ENCODE assay signal across 1 cellular context in the genomic region with DNA sequence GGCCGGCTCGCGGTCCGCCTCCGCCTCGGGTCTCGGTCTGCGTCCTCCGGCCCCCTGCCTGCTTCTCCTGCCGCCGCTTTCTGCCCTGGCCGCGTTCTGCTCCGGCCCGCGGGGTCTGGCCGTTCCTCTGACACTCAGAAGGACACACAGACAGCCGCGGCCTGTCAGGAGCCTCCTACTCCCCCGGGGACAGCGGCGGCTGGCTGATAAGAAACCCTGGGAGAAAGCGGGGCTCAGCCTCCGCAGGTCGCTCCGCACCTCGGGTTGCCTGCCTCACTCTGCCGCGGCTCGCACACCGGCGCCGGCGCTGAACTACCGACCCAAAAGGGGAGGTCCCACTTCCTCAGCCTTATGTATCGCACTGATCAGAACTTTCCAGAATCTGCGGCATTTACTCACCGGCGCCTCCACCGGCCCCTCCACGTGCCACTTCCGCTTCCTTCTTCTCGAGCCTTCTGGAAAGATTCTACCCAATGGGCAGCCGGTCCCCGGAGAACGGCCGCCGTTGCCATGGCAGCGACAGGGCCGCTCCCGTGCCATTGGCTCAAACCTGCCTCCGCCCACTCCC.
A peak's percentile ranks its signal among the peaks of the same experiment; 100 is the strongest.
TF ChIP-seq lines count a peak whose summit lies in the region.

A gene (minus strand): TSS at position 322 of the 568 bp plus-strand sequence. CDS start 322 bp downstream, outside the sequence.

TF ChIP-seq in K562, 482 proteins besides CTCF, POLR2A, EP300 and RAD21 (continued from another document and continues in another):
- TF ChIP-seq, protein P1, sequence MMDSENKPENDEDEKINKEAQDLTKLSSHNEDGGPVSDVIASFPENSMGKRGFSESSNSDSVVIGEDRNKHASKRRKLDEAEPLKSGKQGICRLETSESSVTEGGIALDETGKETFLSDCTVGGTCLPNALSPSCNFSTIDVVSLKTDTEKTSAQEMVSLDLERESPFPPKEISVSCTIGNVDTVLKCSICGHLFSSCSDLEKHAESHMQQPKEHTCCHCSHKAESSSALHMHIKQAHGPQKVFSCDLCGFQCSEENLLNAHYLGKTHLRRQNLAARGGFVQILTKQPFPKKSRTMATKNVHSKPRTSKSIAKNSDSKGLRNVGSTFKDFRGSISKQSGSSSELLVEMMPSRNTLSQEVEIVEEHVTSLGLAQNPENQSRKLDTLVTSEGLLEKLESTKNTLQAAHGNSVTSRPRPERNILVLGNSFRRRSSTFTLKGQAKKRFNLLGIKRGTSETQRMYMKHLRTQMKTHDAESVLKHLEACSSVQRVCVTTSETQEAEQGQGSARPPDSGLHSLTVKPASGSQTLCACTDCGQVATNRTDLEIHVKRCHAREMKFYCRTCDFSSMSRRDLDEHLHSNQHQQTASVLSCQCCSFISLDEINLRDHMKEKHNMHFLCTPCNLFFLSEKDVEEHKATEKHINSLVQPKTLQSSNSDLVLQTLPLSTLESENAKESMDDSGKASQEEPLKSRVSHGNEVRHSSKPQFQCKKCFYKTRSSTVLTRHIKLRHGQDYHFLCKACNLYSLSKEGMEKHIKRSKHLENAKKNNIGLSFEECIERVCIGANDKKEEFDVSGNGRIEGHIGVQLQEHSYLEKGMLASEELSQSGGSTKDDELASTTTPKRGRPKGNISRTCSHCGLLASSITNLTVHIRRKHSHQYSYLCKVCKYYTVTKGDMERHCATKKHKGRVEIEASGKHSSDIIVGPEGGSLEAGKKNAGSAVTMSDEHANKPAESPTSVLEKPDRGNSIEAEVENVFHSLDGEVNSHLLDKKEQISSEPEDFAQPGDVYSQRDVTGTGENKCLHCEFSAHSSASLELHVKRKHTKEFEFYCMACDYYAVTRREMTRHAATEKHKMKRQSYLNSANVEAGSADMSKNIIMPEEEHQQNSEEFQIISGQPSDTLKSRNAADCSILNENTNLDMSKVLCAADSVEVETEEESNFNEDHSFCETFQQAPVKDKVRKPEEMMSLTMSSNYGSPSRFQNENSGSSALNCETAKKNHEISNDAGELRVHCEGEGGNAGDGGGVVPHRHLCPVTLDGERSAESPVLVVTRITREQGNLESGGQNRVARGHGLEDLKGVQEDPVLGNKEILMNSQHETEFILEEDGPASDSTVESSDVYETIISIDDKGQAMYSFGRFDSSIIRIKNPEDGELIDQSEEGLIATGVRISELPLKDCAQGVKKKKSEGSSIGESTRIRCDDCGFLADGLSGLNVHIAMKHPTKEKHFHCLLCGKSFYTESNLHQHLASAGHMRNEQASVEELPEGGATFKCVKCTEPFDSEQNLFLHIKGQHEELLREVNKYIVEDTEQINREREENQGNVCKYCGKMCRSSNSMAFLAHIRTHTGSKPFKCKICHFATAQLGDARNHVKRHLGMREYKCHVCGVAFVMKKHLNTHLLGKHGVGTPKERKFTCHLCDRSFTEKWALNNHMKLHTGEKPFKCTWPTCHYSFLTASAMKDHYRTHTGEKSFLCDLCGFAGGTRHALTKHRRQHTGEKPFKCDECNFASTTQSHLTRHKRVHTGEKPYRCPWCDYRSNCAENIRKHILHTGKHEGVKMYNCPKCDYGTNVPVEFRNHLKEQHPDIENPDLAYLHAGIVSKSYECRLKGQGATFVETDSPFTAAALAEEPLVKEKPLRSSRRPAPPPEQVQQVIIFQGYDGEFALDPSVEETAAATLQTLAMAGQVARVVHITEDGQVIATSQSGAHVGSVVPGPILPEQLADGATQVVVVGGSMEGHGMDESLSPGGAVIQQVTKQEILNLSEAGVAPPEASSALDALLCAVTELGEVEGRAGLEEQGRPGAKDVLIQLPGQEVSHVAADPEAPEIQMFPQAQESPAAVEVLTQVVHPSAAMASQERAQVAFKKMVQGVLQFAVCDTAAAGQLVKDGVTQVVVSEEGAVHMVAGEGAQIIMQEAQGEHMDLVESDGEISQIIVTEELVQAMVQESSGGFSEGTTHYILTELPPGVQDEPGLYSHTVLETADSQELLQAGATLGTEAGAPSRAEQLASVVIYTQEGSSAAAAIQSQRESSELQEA (IDR thresholded peaks at IDR 0.05; ENCODE audit: low read depth) = no peak
- TF ChIP-seq, protein P2, sequence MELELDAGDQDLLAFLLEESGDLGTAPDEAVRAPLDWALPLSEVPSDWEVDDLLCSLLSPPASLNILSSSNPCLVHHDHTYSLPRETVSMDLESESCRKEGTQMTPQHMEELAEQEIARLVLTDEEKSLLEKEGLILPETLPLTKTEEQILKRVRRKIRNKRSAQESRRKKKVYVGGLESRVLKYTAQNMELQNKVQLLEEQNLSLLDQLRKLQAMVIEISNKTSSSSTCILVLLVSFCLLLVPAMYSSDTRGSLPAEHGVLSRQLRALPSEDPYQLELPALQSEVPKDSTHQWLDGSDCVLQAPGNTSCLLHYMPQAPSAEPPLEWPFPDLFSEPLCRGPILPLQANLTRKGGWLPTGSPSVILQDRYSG (tag; conservative IDR thresholded peaks at IDR 0.05; ENCODE audit: low read depth) = no peak
- no peak for TF ChIP-seq SMARCA5 (IDR thresholded peaks at IDR 0.05)
- no peak for TF ChIP-seq NFXL1 (CRISPR knock-in tag; IDR thresholded peaks at IDR 0.05)
- TF ChIP-seq ZNF23 (CRISPR knock-in tag; IDR thresholded peaks at IDR 0.05) = no peak
- TF ChIP-seq, protein P3, sequence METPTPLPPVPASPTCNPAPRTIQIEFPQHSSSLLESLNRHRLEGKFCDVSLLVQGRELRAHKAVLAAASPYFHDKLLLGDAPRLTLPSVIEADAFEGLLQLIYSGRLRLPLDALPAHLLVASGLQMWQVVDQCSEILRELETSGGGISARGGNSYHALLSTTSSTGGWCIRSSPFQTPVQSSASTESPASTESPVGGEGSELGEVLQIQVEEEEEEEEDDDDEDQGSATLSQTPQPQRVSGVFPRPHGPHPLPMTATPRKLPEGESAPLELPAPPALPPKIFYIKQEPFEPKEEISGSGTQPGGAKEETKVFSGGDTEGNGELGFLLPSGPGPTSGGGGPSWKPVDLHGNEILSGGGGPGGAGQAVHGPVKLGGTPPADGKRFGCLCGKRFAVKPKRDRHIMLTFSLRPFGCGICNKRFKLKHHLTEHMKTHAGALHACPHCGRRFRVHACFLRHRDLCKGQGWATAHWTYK (CRISPR knock-in tag; IDR thresholded peaks at IDR 0.05) = no peak
- TF ChIP-seq, protein P4, sequence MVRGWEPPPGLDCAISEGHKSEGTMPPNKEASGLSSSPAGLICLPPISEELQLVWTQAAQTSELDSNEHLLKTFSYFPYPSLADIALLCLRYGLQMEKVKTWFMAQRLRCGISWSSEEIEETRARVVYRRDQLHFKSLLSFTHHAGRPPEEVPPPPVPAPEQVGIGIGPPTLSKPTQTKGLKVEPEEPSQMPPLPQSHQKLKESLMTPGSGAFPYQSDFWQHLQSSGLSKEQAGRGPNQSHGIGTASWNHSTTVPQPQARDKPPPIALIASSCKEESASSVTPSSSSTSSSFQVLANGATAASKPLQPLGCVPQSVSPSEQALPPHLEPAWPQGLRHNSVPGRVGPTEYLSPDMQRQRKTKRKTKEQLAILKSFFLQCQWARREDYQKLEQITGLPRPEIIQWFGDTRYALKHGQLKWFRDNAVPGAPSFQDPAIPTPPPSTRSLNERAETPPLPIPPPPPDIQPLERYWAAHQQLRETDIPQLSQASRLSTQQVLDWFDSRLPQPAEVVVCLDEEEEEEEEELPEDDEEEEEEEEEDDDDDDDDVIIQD (CRISPR knock-in tag; IDR thresholded peaks at IDR 0.05) = no peak
- TF ChIP-seq, protein P5, sequence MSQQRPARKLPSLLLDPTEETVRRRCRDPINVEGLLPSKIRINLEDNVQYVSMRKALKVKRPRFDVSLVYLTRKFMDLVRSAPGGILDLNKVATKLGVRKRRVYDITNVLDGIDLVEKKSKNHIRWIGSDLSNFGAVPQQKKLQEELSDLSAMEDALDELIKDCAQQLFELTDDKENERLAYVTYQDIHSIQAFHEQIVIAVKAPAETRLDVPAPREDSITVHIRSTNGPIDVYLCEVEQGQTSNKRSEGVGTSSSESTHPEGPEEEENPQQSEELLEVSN (IDR thresholded peaks at IDR 0.05; ENCODE audit: borderline replicate concordance in 1 of 2, extremely low read depth in 1 of 2, insufficient read depth in 1 of 2, insufficient read length in 1 of 2, low read depth in 1 of 2, low read length in 1 of 2, poor library complexity in 1 of 2, severe bottlenecking in 1 of 2) = peak; percentile 20 to 28
- no peak for TF ChIP-seq TFAM (CRISPR knock-in tag; conservative IDR thresholded peaks at IDR 0.05)
- TF ChIP-seq BRF1 (IDR thresholded peaks at IDR 0.05; ENCODE audit: borderline replicate concordance, extremely low read depth, insufficient read length) = no peak
- no peak for TF ChIP-seq GATAD2B (IDR thresholded peaks at IDR 0.05; ENCODE audit: borderline replicate concordance)
- TF ChIP-seq, protein P6, sequence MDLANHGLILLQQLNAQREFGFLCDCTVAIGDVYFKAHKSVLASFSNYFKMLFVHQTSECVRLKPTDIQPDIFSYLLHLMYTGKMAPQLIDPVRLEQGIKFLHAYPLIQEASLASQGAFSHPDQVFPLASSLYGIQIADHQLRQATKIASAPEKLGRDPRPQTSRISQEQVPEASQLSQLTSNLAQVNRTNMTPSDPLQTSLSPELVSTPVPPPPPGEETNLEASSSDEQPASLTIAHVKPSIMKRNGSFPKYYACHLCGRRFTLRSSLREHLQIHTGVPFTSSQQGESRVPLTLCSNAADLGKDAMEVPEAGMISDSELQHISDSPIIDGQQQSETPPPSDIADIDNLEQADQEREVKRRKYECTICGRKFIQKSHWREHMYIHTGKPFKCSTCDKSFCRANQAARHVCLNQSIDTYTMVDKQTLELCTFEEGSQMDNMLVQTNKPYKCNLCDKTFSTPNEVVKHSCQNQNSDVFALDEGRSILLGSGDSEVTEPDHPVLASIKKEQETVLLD (IDR thresholded peaks at IDR 0.05) = no peak
- no peak for TF ChIP-seq ZZZ3 (IDR thresholded peaks at IDR 0.05)
- TF ChIP-seq NONO (IDR thresholded peaks at IDR 0.05; ENCODE audit: low read depth in 2 of 2, low read length in 1 of 2) = peak in 1 of 2 experiments; percentile 23; a peak in 1 of 4 replicates
- TF ChIP-seq, protein P7, sequence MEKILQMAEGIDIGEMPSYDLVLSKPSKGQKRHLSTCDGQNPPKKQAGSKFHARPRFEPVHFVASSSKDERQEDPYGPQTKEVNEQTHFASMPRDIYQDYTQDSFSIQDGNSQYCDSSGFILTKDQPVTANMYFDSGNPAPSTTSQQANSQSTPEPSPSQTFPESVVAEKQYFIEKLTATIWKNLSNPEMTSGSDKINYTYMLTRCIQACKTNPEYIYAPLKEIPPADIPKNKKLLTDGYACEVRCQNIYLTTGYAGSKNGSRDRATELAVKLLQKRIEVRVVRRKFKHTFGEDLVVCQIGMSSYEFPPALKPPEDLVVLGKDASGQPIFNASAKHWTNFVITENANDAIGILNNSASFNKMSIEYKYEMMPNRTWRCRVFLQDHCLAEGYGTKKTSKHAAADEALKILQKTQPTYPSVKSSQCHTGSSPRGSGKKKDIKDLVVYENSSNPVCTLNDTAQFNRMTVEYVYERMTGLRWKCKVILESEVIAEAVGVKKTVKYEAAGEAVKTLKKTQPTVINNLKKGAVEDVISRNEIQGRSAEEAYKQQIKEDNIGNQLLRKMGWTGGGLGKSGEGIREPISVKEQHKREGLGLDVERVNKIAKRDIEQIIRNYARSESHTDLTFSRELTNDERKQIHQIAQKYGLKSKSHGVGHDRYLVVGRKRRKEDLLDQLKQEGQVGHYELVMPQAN (IDR thresholded peaks at IDR 0.05; ENCODE audit: borderline replicate concordance) = peak; percentile 88; the same call in 1 of the 2 replicates
- TF ChIP-seq, protein P8, sequence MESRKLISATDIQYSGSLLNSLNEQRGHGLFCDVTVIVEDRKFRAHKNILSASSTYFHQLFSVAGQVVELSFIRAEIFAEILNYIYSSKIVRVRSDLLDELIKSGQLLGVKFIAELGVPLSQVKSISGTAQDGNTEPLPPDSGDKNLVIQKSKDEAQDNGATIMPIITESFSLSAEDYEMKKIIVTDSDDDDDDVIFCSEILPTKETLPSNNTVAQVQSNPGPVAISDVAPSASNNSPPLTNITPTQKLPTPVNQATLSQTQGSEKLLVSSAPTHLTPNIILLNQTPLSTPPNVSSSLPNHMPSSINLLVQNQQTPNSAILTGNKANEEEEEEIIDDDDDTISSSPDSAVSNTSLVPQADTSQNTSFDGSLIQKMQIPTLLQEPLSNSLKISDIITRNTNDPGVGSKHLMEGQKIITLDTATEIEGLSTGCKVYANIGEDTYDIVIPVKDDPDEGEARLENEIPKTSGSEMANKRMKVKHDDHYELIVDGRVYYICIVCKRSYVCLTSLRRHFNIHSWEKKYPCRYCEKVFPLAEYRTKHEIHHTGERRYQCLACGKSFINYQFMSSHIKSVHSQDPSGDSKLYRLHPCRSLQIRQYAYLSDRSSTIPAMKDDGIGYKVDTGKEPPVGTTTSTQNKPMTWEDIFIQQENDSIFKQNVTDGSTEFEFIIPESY (CRISPR knock-in tag; IDR thresholded peaks at IDR 0.05) = no peak
- TF ChIP-seq, protein P9, sequence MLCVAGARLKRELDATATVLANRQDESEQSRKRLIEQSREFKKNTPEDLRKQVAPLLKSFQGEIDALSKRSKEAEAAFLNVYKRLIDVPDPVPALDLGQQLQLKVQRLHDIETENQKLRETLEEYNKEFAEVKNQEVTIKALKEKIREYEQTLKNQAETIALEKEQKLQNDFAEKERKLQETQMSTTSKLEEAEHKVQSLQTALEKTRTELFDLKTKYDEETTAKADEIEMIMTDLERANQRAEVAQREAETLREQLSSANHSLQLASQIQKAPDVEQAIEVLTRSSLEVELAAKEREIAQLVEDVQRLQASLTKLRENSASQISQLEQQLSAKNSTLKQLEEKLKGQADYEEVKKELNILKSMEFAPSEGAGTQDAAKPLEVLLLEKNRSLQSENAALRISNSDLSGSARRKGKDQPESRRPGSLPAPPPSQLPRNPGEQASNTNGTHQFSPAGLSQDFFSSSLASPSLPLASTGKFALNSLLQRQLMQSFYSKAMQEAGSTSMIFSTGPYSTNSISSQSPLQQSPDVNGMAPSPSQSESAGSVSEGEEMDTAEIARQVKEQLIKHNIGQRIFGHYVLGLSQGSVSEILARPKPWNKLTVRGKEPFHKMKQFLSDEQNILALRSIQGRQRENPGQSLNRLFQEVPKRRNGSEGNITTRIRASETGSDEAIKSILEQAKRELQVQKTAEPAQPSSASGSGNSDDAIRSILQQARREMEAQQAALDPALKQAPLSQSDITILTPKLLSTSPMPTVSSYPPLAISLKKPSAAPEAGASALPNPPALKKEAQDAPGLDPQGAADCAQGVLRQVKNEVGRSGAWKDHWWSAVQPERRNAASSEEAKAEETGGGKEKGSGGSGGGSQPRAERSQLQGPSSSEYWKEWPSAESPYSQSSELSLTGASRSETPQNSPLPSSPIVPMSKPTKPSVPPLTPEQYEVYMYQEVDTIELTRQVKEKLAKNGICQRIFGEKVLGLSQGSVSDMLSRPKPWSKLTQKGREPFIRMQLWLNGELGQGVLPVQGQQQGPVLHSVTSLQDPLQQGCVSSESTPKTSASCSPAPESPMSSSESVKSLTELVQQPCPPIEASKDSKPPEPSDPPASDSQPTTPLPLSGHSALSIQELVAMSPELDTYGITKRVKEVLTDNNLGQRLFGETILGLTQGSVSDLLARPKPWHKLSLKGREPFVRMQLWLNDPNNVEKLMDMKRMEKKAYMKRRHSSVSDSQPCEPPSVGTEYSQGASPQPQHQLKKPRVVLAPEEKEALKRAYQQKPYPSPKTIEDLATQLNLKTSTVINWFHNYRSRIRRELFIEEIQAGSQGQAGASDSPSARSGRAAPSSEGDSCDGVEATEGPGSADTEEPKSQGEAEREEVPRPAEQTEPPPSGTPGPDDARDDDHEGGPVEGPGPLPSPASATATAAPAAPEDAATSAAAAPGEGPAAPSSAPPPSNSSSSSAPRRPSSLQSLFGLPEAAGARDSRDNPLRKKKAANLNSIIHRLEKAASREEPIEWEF (CRISPR knock-in tag; IDR thresholded peaks at IDR 0.05) = no peak
- TF ChIP-seq TEAD2 (tag; IDR thresholded peaks at IDR 0.05) = no peak
- TF ChIP-seq WHSC1 (IDR thresholded peaks at IDR 0.05; ENCODE audit: low read length) = no peak
- no peak for TF ChIP-seq SOX6 (IDR thresholded peaks at IDR 0.05)
- TF ChIP-seq CREB1 (IDR thresholded peaks at IDR 0.05) = no peak
- TF ChIP-seq CREB1 (CRISPR knock-in tag; IDR thresholded peaks at IDR 0.05) = no peak
- TF ChIP-seq PHF20 (IDR thresholded peaks at IDR 0.05; ENCODE audit: partially characterized antibody) = no peak
- no peak for TF ChIP-seq NUFIP1 (IDR thresholded peaks at IDR 0.05; ENCODE audit: partially characterized antibody)
- no peak for TF ChIP-seq TOE1 (IDR thresholded peaks at IDR 0.05; ENCODE audit: borderline replicate concordance)
- no peak for TF ChIP-seq TOE1 (CRISPR knock-in tag; IDR thresholded peaks at IDR 0.05; ENCODE audit: borderline replicate concordance, low read depth)
- TF ChIP-seq CCAR2 (IDR thresholded peaks at IDR 0.05; ENCODE audit: low read depth, low read length) = no peak
- no peak for TF ChIP-seq SMARCE1 (IDR thresholded peaks at IDR 0.05)
